In the genomic region with DNA sequence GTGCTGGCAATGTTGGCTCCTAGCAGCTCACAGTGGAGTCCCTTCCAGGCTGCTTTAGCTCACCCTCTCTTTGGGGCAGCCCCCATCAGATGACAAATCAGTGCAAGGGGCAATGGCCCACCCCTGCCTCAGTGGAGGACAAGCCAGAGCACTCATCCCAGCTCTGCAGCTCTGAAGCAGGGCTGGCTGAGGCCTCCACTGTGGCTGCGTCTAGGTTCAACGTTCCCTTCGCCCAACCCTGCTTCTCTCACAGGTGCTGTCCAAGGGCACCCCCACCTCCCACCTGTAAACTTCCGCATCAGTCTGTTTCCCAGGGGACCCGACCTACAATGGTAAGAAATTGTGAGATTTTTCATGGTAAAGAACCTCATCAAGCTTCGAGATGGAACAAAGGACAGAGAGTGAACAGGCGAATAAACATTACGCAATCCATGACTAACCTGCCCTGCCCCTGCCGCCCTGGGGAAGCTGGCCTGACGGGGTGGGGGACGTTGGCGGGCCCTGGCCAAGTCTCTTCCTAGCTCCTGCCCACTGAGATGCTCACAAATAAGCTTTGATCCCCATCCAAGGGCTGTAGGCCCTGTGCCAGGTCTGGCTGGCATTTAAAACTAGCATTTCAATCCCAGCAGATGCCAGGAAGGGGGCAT, we compare ENCODE assay signal across 11 cellular contexts. TPM values are rescaled to one million over a fixed set of nuclear protein-coding genes. Genes with fewer than 3 reads are reported as not detected.
DNase-seq lines count a peak whose midpoint lies in the region; ATAC-seq, FAIRE-seq and TF ChIP-seq lines count a peak whose summit lies in the region.
"Had no signal": no experiment of that assay in that cellular context is flagged by ENCODE, and none has a peak within 500 bp of the region (broad histone marks: within the 10 kb centered on the region; RNA-seq: fewer than 3 reads in every experiment).

No MANE protein-coding gene starts in this region.

- H3K4me2 ChIP-seq in SK-N-SH (no peak overlapping the region), keratinocyte (ENCODE audit: control insufficient read depth, extremely low read depth, insufficient read depth, low read depth, low read length) (peak overlapping the region; percentile 12)

- H3K36me3 ChIP-seq in SK-N-SH (replicated peaks in 1 of 2; ENCODE audit: control insufficient read depth in 1 of 2, insufficient read depth in 2 of 2, low read length in 1 of 2) (peaks cover 34 to 82% of the 10 kb centered on the region in 2 experiments), keratinocyte (ENCODE audit: control insufficient read depth in 2 of 2, extremely low read depth in 1 of 2, insufficient read depth in 2 of 2, low read length in 2 of 2) (no peaks in the 10 kb centered on the region), aorta (ENCODE audit: control insufficient read depth in 1 of 2, insufficient read depth in 2 of 2, low read length in 1 of 2) (peaks cover 0 to 4% of the 10 kb centered on the region in 2 donors)

- H4K20me1 ChIP-seq in SK-N-SH (ENCODE audit: insufficient read depth) (no peaks in the 10 kb centered on the region), keratinocyte (ENCODE audit: control insufficient read depth, extremely low read depth, insufficient read depth, low read length) (no peaks in the 10 kb centered on the region)

- peaks cover 3% of the 10 kb centered on the region for H3K9me1 ChIP-seq in keratinocyte (ENCODE audit: control insufficient read depth, extremely low read depth, insufficient read depth, low read length)

- H3K9ac ChIP-seq in SK-N-SH, result no peak overlapping the region
- no peak overlapping the region for H3K9ac ChIP-seq in keratinocyte (ENCODE audit: control insufficient read depth, extremely low read depth, insufficient read depth, low read length)

- POLR2A ChIA-PET in SK-N-SH (lab: Yijun Ruan, JAX), result interaction anchor here (0.9 kb wide), 1 partner anchor 12 kb away, joined by 3 read pairs; no protein-coding TSS in a partner anchor

- dilution Hi-C loops in keratinocyte (cut with MboI; ENCODE audit: extremely low pct_ligation_motif_present, low sequenced_read_pairs), result no loop called here

- no peak for TF ChIP-seq CTCF in SK-N-SH (IDR thresholded peaks at IDR 0.05)
- TF ChIP-seq CTCF in astrocyte of the cerebellum (IDR thresholded peaks at IDR 0.05; ENCODE audit: low read depth, low read length, missing control alignments), result no peak
- TF ChIP-seq CTCF in keratinocyte (optimal IDR thresholded peaks at IDR 0.05 in 1 of 3, IDR thresholded peaks at IDR 0.05 in 1 of 3, conservative IDR thresholded peaks at IDR 0.05 in 1 of 3; ENCODE audit: extremely low read depth in 1 of 3, insufficient read depth in 2 of 3, low read length in 3 of 3), result no peak

- no peaks in the 10 kb centered on the region for H3K9me3 ChIP-seq in SK-N-SH
- no peaks in the 10 kb centered on the region for H3K9me3 ChIP-seq in keratinocyte (ENCODE audit: control insufficient read depth, low read depth, low read length)
- H3K9me3 ChIP-seq in aorta (ENCODE audit: control insufficient read depth, low read length), result no peaks in the 10 kb centered on the region
- H3K9me3 ChIP-seq: heart left ventricle, ovary had no signal

- H3K27me3 ChIP-seq in SK-N-SH (ENCODE audit: insufficient read depth) (no peaks in the 10 kb centered on the region), keratinocyte (ENCODE audit: control insufficient read depth, extremely low read depth, insufficient read depth, low read length) (peaks cover 11% of the 10 kb centered on the region), aorta (ENCODE audit: control insufficient read depth in 1 of 2, insufficient read depth in 2 of 2, low read length in 1 of 2) (no peaks in the 10 kb centered on the region)
- H3K27me3 ChIP-seq: heart left ventricle, ovary had no signal

- no peaks in the 10 kb centered on the region for H3K79me2 ChIP-seq in SK-N-SH (ENCODE audit: insufficient read depth)
- no peaks in the 10 kb centered on the region for H3K79me2 ChIP-seq in keratinocyte (ENCODE audit: control insufficient read depth, insufficient read depth, low read length)

- intact Hi-C loops in aorta (cut with DNase I), result no loop called here

- H2AFZ ChIP-seq in SK-N-SH (ENCODE audit: low read depth) (no peak overlapping the region), keratinocyte (ENCODE audit: control insufficient read depth, low read length) (no peak overlapping the region)

- no peak for TF ChIP-seq RAD21 in SK-N-SH (IDR thresholded peaks at IDR 0.05; ENCODE audit: low read length)

- in situ Hi-C loops in astrocyte of the cerebellum (cut with HindIII; ENCODE audit: low sequenced_read_pairs), result no loop called here

- FAIRE-seq in keratinocyte (lab: Jason Lieb, UNC), result no peak

- H3K4me3 ChIP-seq in SK-N-SH (ENCODE audit: low read depth in 2 of 2, low read length in 1 of 2) (no peak overlapping the region), astrocyte of the cerebellum (ENCODE audit: low read depth, low read length) (no peak overlapping the region), keratinocyte (ENCODE audit: control insufficient read depth in 2 of 3, extremely low read depth in 1 of 3, insufficient read depth in 2 of 3, low read depth in 1 of 3, low read length in 3 of 3) (no peak overlapping the region), aorta (ENCODE audit: low read length in 2 of 2) (no peak overlapping the region)
- H3K4me3 ChIP-seq: heart left ventricle, ovary had no signal

- no peak for TF ChIP-seq EP300 in SK-N-SH (IDR thresholded peaks at IDR 0.05; ENCODE audit: borderline replicate concordance in 1 of 2, low read depth in 1 of 2, low read length in 1 of 2)

- CTCF ChIA-PET in SK-N-SH (lab: Yijun Ruan, JAX), result interaction anchor here (0.6 to 3.0 kb wide), 6 partner anchors 12 to 299 kb away, joined by 3 to 13 read pairs (median 4); no protein-coding TSS in a partner anchor

- WGBS in SK-N-SH (ENCODE audit: low lambda C conversion rate), result 91% methylated on average over 12 of the region's 12 CpGs
- WGBS in aorta, 2 donors, result 80 to 82% methylated on average over 12 of the region's 12 CpGs

- H3K4me1 ChIP-seq in SK-N-SH (ENCODE audit: control insufficient read depth in 1 of 2, insufficient read depth in 2 of 2, low read depth in 1 of 2, low read length in 1 of 2) (peaks cover 5 to 6% of the 10 kb centered on the region in 2 experiments; a peak in 2 of 4 replicates), keratinocyte (ENCODE audit: control insufficient read depth, extremely low read depth, insufficient read depth, low read length) (peaks cover 9% of the 10 kb centered on the region), aorta (ENCODE audit: control insufficient read depth in 1 of 2, insufficient read depth in 2 of 2, low read length in 2 of 2) (peaks cover 0 to 6% of the 10 kb centered on the region in 2 donors)

- H3K27ac ChIP-seq in SK-N-SH (ENCODE audit: low read depth in 2 of 2, low read length in 1 of 2) (no peak overlapping the region), keratinocyte (ENCODE audit: control insufficient read depth, insufficient read depth, low read length) (no peak overlapping the region), aorta (ENCODE audit: low read depth in 1 of 2, low read length in 2 of 2) (no peak overlapping the region)
- H3K27ac ChIP-seq: heart left ventricle, ovary had no signal

- H3F3A ChIP-seq in SK-N-SH (replicated peaks; ENCODE audit: insufficient read depth), result peaks cover 5% of the 10 kb centered on the region

- DNase-seq in SK-N-SH (no peak), astrocyte of the cerebellum (ENCODE audit: low read depth) (peak; percentile 40), keratinocyte (ENCODE audit: low read depth, low spot score) (no peak), aorta (no peak), NCI-H1048 (lab: John Stamatoyannopoulos, UW) (no peak)
- no peak for DNase-seq in activated naive CD4-positive, alpha-beta T cell treated with Interleukin-2 at 50 U/mL for 16 hours
- DNase-seq: activated naive CD4-positive, alpha-beta T cell; heart left ventricle had no signal

- H3K9me2 ChIP-seq in SK-N-SH, result no peaks in the 10 kb centered on the region

- ATAC-seq in SK-N-SH treated with all-trans-retinoic acid at 6 μM for 48 hours (no peak), aorta (ENCODE audit: low FRiP score) (peak; percentile 65), HG03196 (IDR thresholded peaks at IDR 0.05; ENCODE audit: unreplicated experiment) (no peak)

TF ChIP-seq in SK-N-SH treated with all-trans-retinoic acid at 6 μM for 48 hours, 23 proteins besides CTCF, POLR2A, EP300 and RAD21 (continues in another document):
- TF ChIP-seq ZNF8 (CRISPR knock-in tag; IDR thresholded peaks at IDR 0.05), result no peak
- no peak for TF ChIP-seq TCF4 (CRISPR knock-in tag; IDR thresholded peaks at IDR 0.05; ENCODE audit: borderline replicate concordance)
- TF ChIP-seq ISL1 (CRISPR knock-in tag; IDR thresholded peaks at IDR 0.05), result peak; percentile 16; the same call in 1 of the 2 replicates

TF ChIP-seq in SK-N-SH, 30 proteins besides CTCF, POLR2A, EP300 and RAD21 (continues in another document):
- TF ChIP-seq TEAD4 (IDR thresholded peaks at IDR 0.05; ENCODE audit: borderline replicate concordance, insufficient read depth), result no peak
- TF ChIP-seq EZH2phosphoT487 (IDR thresholded peaks at IDR 0.05; ENCODE audit: borderline replicate concordance, low read depth), result no peak

RNA-seq across cellular contexts. Expression of gene DZIP1, which starts 40.5 kb away (rescaled TPM):
- polyA plus RNA-seq in SK-N-SH (2012; rRNA removed) (15.0 and 15.2 TPM in 2 replicates), keratinocyte (0.88 to 1.4 TPM (median 1.3 TPM) in 3 replicates), aorta (10 to 100 TPM; 10.1 to 17.6 TPM)
- 13.9 and 16.3 TPM in 2 replicates for polyA plus RNA-seq in SK-N-SH (2012; cell fraction: cytosol; rRNA removed)
- polyA plus RNA-seq in SK-N-SH (2012; cell fraction: nucleus; rRNA removed), result 31.3 and 43.5 TPM in 2 replicates
- 0.74 TPM for polyA plus RNA-seq in keratinocyte (2011; ENCODE audit: low read depth)
- 0.97 and 1.7 TPM in 2 replicates for polyA plus RNA-seq in keratinocyte (2011; cell fraction: cytosol; rRNA removed)
- 1.8 TPM in 2 replicates for polyA plus RNA-seq in keratinocyte (2011; cell fraction: nucleus; rRNA removed)
- polyA plus RNA-seq in keratinocyte (2012; ENCODE audit: low replicate concordance), result 0.32 and 1.4 TPM in 2 replicates
- 0.46 to 1.2 TPM (median 1.0 TPM) in 3 replicates for polyA minus RNA-seq in keratinocyte
- 2.5 TPM for polyA minus RNA-seq in keratinocyte (2011; cell fraction: cytosol; rRNA and poly(A)+ RNA removed)
- 1.6 and 2.1 TPM in 2 replicates for polyA minus RNA-seq in keratinocyte (2011; cell fraction: nucleus; rRNA and poly(A)+ RNA removed)
- total RNA-seq in aorta, result 10 to 100 TPM; 17.4 to 25.3 TPM

RNA-seq across cellular contexts. Expression of gene CLDN10, which starts 51.5 kb away (rescaled TPM):
- polyA plus RNA-seq in SK-N-SH (2012; rRNA removed), result 0.05 TPM in 1 of 2 replicates, not detected in the other
- polyA plus RNA-seq in SK-N-SH (2012; cell fraction: cytosol; rRNA removed), result 0.01 and 0.12 TPM in 2 replicates
- 0.04 TPM in 1 of 2 replicates, not detected in the other for polyA plus RNA-seq in SK-N-SH (2012; cell fraction: nucleus; rRNA removed)
- not detected in 3 replicates for polyA plus RNA-seq in keratinocyte
- polyA plus RNA-seq in keratinocyte (2011; ENCODE audit: low read depth), result not detected
- not detected in 2 replicates for polyA plus RNA-seq in keratinocyte (2011; cell fraction: cytosol; rRNA removed)
- polyA plus RNA-seq in keratinocyte (2011; cell fraction: nucleus; rRNA removed), result not detected in 2 replicates
- not detected in 2 replicates for polyA plus RNA-seq in keratinocyte (2012; ENCODE audit: low replicate concordance)
- polyA minus RNA-seq in keratinocyte, result not detected in 3 replicates
- polyA minus RNA-seq in keratinocyte (2011; cell fraction: cytosol; rRNA and poly(A)+ RNA removed), result not detected
- not detected in 2 replicates for polyA minus RNA-seq in keratinocyte (2011; cell fraction: nucleus; rRNA and poly(A)+ RNA removed)
- under 1 TPM in 1 of 2 donors, not detected in 1; 0.66 TPM for total RNA-seq in aorta
- under 1 TPM; 0.56 to 0.63 TPM for polyA plus RNA-seq in aorta
